In the genomic region with DNA sequence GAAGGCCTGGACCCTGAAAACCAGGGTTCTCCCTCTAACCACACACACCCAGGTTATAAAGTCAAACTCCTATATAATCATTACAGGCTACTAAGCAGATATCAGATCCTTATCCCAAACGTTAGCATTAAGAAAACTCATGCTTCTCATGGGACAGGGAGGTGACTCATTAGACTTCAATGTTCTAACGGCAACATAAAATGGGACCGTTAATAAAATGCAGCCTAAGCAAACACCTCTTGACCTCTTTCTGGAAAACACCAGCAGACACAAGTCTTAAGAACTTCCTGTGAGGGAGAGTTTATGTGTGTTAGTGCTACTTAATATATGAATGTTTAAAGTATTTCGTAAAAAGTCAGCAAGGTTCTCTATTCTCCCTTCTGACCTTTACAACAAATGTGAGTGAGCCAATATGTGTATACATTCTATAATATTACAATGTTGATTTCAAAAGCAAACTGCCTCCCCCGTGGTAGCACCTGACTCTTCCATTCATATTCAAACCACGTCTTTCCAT, we compare ENCODE assay signal across 9 cellular contexts. TPM values are rescaled to one million over a fixed set of nuclear protein-coding genes. Genes with fewer than 3 reads are reported as not detected.
A peak's percentile ranks its signal among the peaks of the same experiment; 100 is the strongest.
DNase-seq lines count a peak whose midpoint lies in the region; ATAC-seq and TF ChIP-seq lines count a peak whose summit lies in the region.
"Had no signal": no experiment of that assay in that cellular context is flagged by ENCODE, and none has a peak within 500 bp of the region (broad histone marks: within the 10 kb centered on the region; RNA-seq: fewer than 3 reads in every experiment).

No MANE protein-coding gene starts in this region.

- DNase-seq in DMS53 treated with DMSO at 0.1 percent for 48 hours (lab: John Stamatoyannopoulos, UW; ENCODE audit: unreplicated experiment): peak; percentile 21
- peak; percentile 64 for DNase-seq in Panc1 (ENCODE audit: low read depth, low spot score)
- peak; percentile 99 for DNase-seq in epithelial cell of proximal tubule (ENCODE audit: low read depth)
- no peak for DNase-seq in prostate gland (ENCODE audit: low spot score)
- DNase-seq in islet precursor cell: no peak
- DNase-seq: left colon had no signal

- CTCF ChIA-PET in Panc1 (lab: Charles Lee): no interaction called here

- TF ChIP-seq POLR2A in prostate gland (IDR thresholded peaks at IDR 0.05): no peak

- H3K9me3 ChIP-seq in Panc1 (ENCODE audit: control insufficient read depth, insufficient read depth, low read depth, low read length) (no peaks in the 10 kb centered on the region; the same call in 1 of the 2 replicates), prostate gland (no peaks in the 10 kb centered on the region)

- BruUV-seq in Panc1 (replicated peaks; lab: Mats Ljungman, UMichigan): no TSS peak

- H3K4me3 ChIP-seq in Panc1 (ENCODE audit: low read depth in 2 of 2, low read length in 2 of 2) (peak overlapping the region in 1 of 2 experiments; percentile 21; a peak in 1 of 4 replicates), epithelial cell of proximal tubule (ENCODE audit: low read depth, low read length) (peak overlapping the region; percentile 12), prostate gland (no peak overlapping the region)

- no peaks in the 10 kb centered on the region for H3K27me3 ChIP-seq in Panc1 (ENCODE audit: control insufficient read depth, insufficient read depth, low read length)
- H3K27me3 ChIP-seq in prostate gland (replicated peaks; ENCODE audit: insufficient read depth): no peaks in the 10 kb centered on the region

- TF ChIP-seq CTCF in Panc1 (IDR thresholded peaks at IDR 0.05) (no peak), epithelial cell of proximal tubule (conservative IDR thresholded peaks at IDR 0.05; ENCODE audit: low read depth, low read length) (no peak), prostate gland (IDR thresholded peaks at IDR 0.05) (no peak)

- H3K36me3 ChIP-seq in Panc1 (ENCODE audit: control insufficient read depth, insufficient read depth, low read length) (no peaks in the 10 kb centered on the region), prostate gland (no peaks in the 10 kb centered on the region)

- intact Hi-C loops in Panc1 (cut with micrococcal nuclease; ENCODE audit: unreplicated experiment) (no loop called here), prostate gland (cut with DNase I) (loop anchor here (10.0 kb wide), 1 partner anchor 46 kb away; no protein-coding TSS in a partner anchor)

- ATAC-seq in Panc1: peak; percentile 89
- no peak for ATAC-seq in HG02973 (IDR thresholded peaks at IDR 0.05; ENCODE audit: unreplicated experiment)
- no peak for ATAC-seq in GM19397 (IDR thresholded peaks at IDR 0.05; ENCODE audit: unreplicated experiment)
- no peak for ATAC-seq in HG03354 (IDR thresholded peaks at IDR 0.05; ENCODE audit: poor library complexity, severe bottlenecking, unreplicated experiment)
- ATAC-seq: left colon had no signal

- POLR2A ChIA-PET in Panc1 (lab: Charles Lee): interaction anchor here (1.0 kb wide), 1 partner anchor 27 kb away, joined by 3 read pairs; no protein-coding TSS in a partner anchor

- 21% methylated on average over 6 of the region's 6 CpGs for WGBS in prostate gland

- H3K27ac ChIP-seq in Panc1 (ENCODE audit: low read length) (peak overlapping the region; percentile 96), prostate gland (peak overlapping the region; percentile 48 to 56)

- in situ Hi-C loops in Panc1 (cut with HindIII; ENCODE audit: low pct_unique_long_range_greater_than_20kb, low sequenced_read_pairs): no loop called here

- H3K4me1 ChIP-seq in Panc1 (ENCODE audit: control insufficient read depth, insufficient read depth, low read length) (peaks cover 82% of the 10 kb centered on the region), prostate gland (replicated peaks) (no peaks in the 10 kb centered on the region)

RNA-seq across cellular contexts. Expression of a gene that starts 31.7 kb away (rescaled TPM):
- 38.3 TPM for total RNA-seq in Panc1 (2021; ENCODE audit: unreplicated experiment)
- 18.8 TPM for polyA plus RNA-seq in Panc1 (2012; ENCODE audit: insufficient read length)
- total RNA-seq in epithelial cell of proximal tubule: 15.6 and 18.2 TPM in 2 replicates
- 100 to 1,000 TPM in 1 of 2 donors, 10 to 100 TPM in 1; 19.5 to 120 TPM for total RNA-seq in prostate gland

Comparison
In these comparisons a context has a peak if more than half of its experiments do, and no peak if none do; other contexts are left out.
1. DNase-seq: peak in DMS53 treated with DMSO at 0.1 percent for 48 hours (single experiment), Panc1 (single experiment) and epithelial cell of proximal tubule (single experiment); none in prostate gland (single experiment) and islet precursor cell (single experiment).